ENCODE assay signal across 9 cellular contexts in genomic region chr17:49193513-49194296, GRCh38. TPM values are rescaled to one million over a fixed set of nuclear protein-coding genes. Genes with fewer than 3 reads are reported as not detected.
A peak's percentile ranks its signal among the peaks of the same experiment; 100 is the strongest.
DNase-seq lines count a peak whose midpoint lies in the region; ATAC-seq and TF ChIP-seq lines count a peak whose summit lies in the region.
"Had no signal": no experiment of that assay in that cellular context is flagged by ENCODE, and none has a peak within 500 bp of the region (broad histone marks: within the 10 kb centered on the region; RNA-seq: fewer than 3 reads in every experiment).

No MANE protein-coding gene starts in this region.

- ATAC-seq in HG02798 (IDR thresholded peaks at IDR 0.05; ENCODE audit: poor library complexity, unreplicated experiment) (no peak), HG03139 (IDR thresholded peaks at IDR 0.05; ENCODE audit: unreplicated experiment) (no peak)

- H3K4me2 ChIP-seq in mammary epithelial cell (ENCODE audit: insufficient read depth, low read depth, low read length) (peak overlapping the region; percentile 64), skeletal muscle satellite cell (ENCODE audit: low read length) (peak overlapping the region; percentile 79)

- H3K9ac ChIP-seq in mammary epithelial cell (ENCODE audit: insufficient read depth, low read length) (peak overlapping the region; percentile 16), skeletal muscle satellite cell (ENCODE audit: low read depth, low read length) (peak overlapping the region; percentile 86)

- H3K9me3 ChIP-seq in mammary epithelial cell (replicated peaks; ENCODE audit: insufficient read depth, low read length) (no peaks in the 10 kb centered on the region), skeletal muscle satellite cell (replicated peaks; ENCODE audit: low read length) (no peaks in the 10 kb centered on the region)

- 46% methylated on average over 2 of the region's 21 CpGs for WGBS in mammary epithelial cell (ENCODE audit: low coverage, missing lambda C conversion rate)

- H3K4me3 ChIP-seq in mammary epithelial cell (replicated peaks in 1 of 3; ENCODE audit: insufficient read depth in 1 of 3, low read depth in 2 of 3, low read length in 3 of 3) (peak overlapping the region; percentile 71 to 78 (median 74)), skeletal muscle satellite cell (ENCODE audit: low read length) (peak overlapping the region; percentile 78)

- H3K27me3 ChIP-seq in mammary epithelial cell (ENCODE audit: insufficient read depth, low read length) = no peaks in the 10 kb centered on the region
- H3K27me3 ChIP-seq in skeletal muscle satellite cell (ENCODE audit: control insufficient read depth, insufficient read depth, low read length) = no peaks in the 10 kb centered on the region

- in situ Hi-C loops in mammary epithelial cell (cut with MboI; ENCODE audit: low sequenced_read_pairs in 2 of 2) = no loop called here

- CTCF ChIA-PET in mammary epithelial cell (lab: Charles Lee; ENCODE audit: low non-redundant PET) = no interaction called here

- BruUV-seq in mammary epithelial cell (replicated peaks; lab: Mats Ljungman, UMichigan) = no TSS peak

- H3K79me2 ChIP-seq in mammary epithelial cell (ENCODE audit: insufficient read depth, low read length) = no peaks in the 10 kb centered on the region

- H2AFZ ChIP-seq in mammary epithelial cell (ENCODE audit: low read depth, low read length) = peak overlapping the region; percentile 95

- peak; percentile 65 for DNase-seq in ELF-1 (ENCODE audit: low read depth, low spot score)
- DNase-seq in HT-29 (ENCODE audit: low spot score) = peak; percentile 12
- peak; percentile 76 for DNase-seq in RPMI7951 (ENCODE audit: low read depth)
- DNase-seq in mammary epithelial cell = peak; percentile 74
- peak; percentile 66 for DNase-seq in inferior parietal cortex (ENCODE audit: extremely low spot score)

- dilution Hi-C loops in mammary epithelial cell (cut with HindIII; ENCODE audit: low sequenced_read_pairs) = no loop called here

- H3K36me3 ChIP-seq in mammary epithelial cell (ENCODE audit: insufficient read depth, low read length) = no peaks in the 10 kb centered on the region
- H3K36me3 ChIP-seq in skeletal muscle satellite cell (ENCODE audit: insufficient read depth, low read length) = no peaks in the 10 kb centered on the region

- H3K4me1 ChIP-seq in mammary epithelial cell (ENCODE audit: insufficient read depth, low read length) (peaks cover 4% of the 10 kb centered on the region), skeletal muscle satellite cell (ENCODE audit: control insufficient read depth, insufficient read depth, low read length) (peaks cover 21% of the 10 kb centered on the region)

- intact Hi-C loops in mammary epithelial cell (cut with micrococcal nuclease) = loop anchor here (2.0 to 5.0 kb wide), 5 partner anchors 33 to 301 kb away; partner anchors contain the start of genes ATP5MC1 and B4GALNT2

- no peaks in the 10 kb centered on the region for H4K20me1 ChIP-seq in mammary epithelial cell (ENCODE audit: insufficient read depth, low read length)

- TF ChIP-seq CTCF in mammary epithelial cell (conservative IDR thresholded peaks at IDR 0.05 in 1 of 2, IDR thresholded peaks at IDR 0.05 in 1 of 2; ENCODE audit: extremely low read depth in 1 of 2, insufficient read depth in 1 of 2, low read depth in 1 of 2, low read length in 2 of 2) = no peak

- H3K27ac ChIP-seq in mammary epithelial cell (ENCODE audit: insufficient read depth, low read depth, low read length) = peak overlapping the region; percentile 81

RNA-seq across cellular contexts. Expression of gene GNGT2, which starts 16.7 kb away (rescaled TPM):
- not detected in 2 replicates for total RNA-seq in HT-29 (2014; rRNA removed; shearing (Covaris generic))
- total RNA-seq in RPMI7951 (2014; rRNA removed; shearing (Covaris generic)) = 0.60 TPM in 1 of 2 replicates, not detected in the other
- not detected for total RNA-seq in mammary epithelial cell
- not detected for polyA plus RNA-seq in mammary epithelial cell
- not detected for polyA minus RNA-seq in mammary epithelial cell
- not detected in 2 replicates for total RNA-seq in skeletal muscle satellite cell (2012; rRNA removed)
- total RNA-seq: frontal cortex had no signal

RNA-seq across cellular contexts. Expression of gene ABI3, which starts 16.8 kb away (rescaled TPM):
- not detected in 2 replicates for total RNA-seq in HT-29 (2014; rRNA removed; shearing (Covaris generic))
- 0.10 and 0.24 TPM in 2 replicates for total RNA-seq in RPMI7951 (2014; rRNA removed; shearing (Covaris generic))
- not detected for total RNA-seq in mammary epithelial cell
- not detected for polyA plus RNA-seq in mammary epithelial cell
- not detected for polyA minus RNA-seq in mammary epithelial cell
- total RNA-seq in skeletal muscle satellite cell (2012; rRNA removed) = 0.22 and 2.8 TPM in 2 replicates

RNA-seq across cellular contexts. Expression of gene PHOSPHO1, which starts 36.9 kb away (rescaled TPM):
- total RNA-seq in HT-29 (2014; rRNA removed; shearing (Covaris generic)) = not detected in 2 replicates
- 0.48 TPM in 1 of 2 replicates, not detected in the other for total RNA-seq in RPMI7951 (2014; rRNA removed; shearing (Covaris generic))
- under 1 TPM in 1 of 2 donors, not detected in 1; 0.56 TPM for total RNA-seq in mammary epithelial cell
- 0.09 TPM for polyA plus RNA-seq in mammary epithelial cell
- polyA minus RNA-seq in mammary epithelial cell = not detected
- 0.22 and 0.51 TPM in 2 replicates for total RNA-seq in skeletal muscle satellite cell (2012; rRNA removed)

Comparison
In these comparisons a context has a peak if more than half of its experiments do, and no peak if none do; other contexts are left out.
1. DNase-seq: peak in every context shown above with its lines; median percentile 76 in RPMI7951; 74 in mammary epithelial cell; 66 in inferior parietal cortex; 65 in ELF-1; 12 in HT-29.